In genomic region chr7:12638851-12639467, GRCh38 we compare ENCODE assay signal across 8 cellular contexts. TPM values are rescaled to one million over a fixed set of nuclear protein-coding genes. Genes with fewer than 3 reads are reported as not detected.
DNase-seq lines count a peak whose midpoint lies in the region; ATAC-seq and TF ChIP-seq lines count a peak whose summit lies in the region.

No MANE protein-coding gene starts in this region.

- no peak overlapping the region for H3K4me2 ChIP-seq in parathyroid adenoma (ENCODE audit: low read length)

- no peaks in the 10 kb centered on the region for H3K36me3 ChIP-seq in parathyroid adenoma (ENCODE audit: control insufficient read depth, insufficient read depth, low read length)

- ATAC-seq in GM18861 (IDR thresholded peaks at IDR 0.05; ENCODE audit: unreplicated experiment) = peak; percentile 52
- ATAC-seq in esophagus mucosa = peak; percentile 13

- H3K4me1 ChIP-seq in parathyroid adenoma = peaks cover 4% of the 10 kb centered on the region

- DNase-seq in CD1c-positive myeloid dendritic cell (ENCODE audit: extremely low spot score) (peak; percentile 76), HuH-7 (ENCODE audit: low spot score) (peak; percentile 16), RPMI7951 (ENCODE audit: low read depth) (peak; percentile 57), ecto neural progenitor cell (ENCODE audit: low spot score) (no peak)
- DNase-seq in activated naive CD4-positive, alpha-beta T cell treated with anti-CD3 and anti-CD28 coated beads, Interleukin-2, amount 50 U/mL, for 16 hours = no peak

- H3K9me3 ChIP-seq in parathyroid adenoma (ENCODE audit: control insufficient read depth, low read length) = no peaks in the 10 kb centered on the region

- H3K79me2 ChIP-seq in parathyroid adenoma = no peaks in the 10 kb centered on the region

- TF ChIP-seq CTCF in parathyroid adenoma (IDR thresholded peaks at IDR 0.05) = peak; percentile 65

- no peaks in the 10 kb centered on the region for H3K27me3 ChIP-seq in parathyroid adenoma (ENCODE audit: control insufficient read depth, insufficient read depth, low read length)

- no peak overlapping the region for H3K9ac ChIP-seq in parathyroid adenoma

- H3K4me3 ChIP-seq in parathyroid adenoma (ENCODE audit: low read depth, low read length) = no peak overlapping the region

- H2AFZ ChIP-seq in parathyroid adenoma = no peak overlapping the region

- H3K27ac ChIP-seq in parathyroid adenoma = no peak overlapping the region

RNA-seq across cellular contexts. Expression of gene ARL4A, which starts 48.5 kb away (rescaled TPM):
- total RNA-seq in RPMI7951 (2014; rRNA removed; shearing (Covaris generic)) = 37.9 and 39.9 TPM in 2 replicates
- 34.8 TPM for total RNA-seq in esophagus mucosa

Comparison
In these comparisons a context has a peak if more than half of its experiments do, and no peak if none do; other contexts are left out.
1. DNase-seq: peak in CD1c-positive myeloid dendritic cell (single experiment), HuH-7 (single experiment) and RPMI7951 (single experiment); none in activated naive CD4-positive, alpha-beta T cell treated with anti-CD3 and anti-CD28 coated beads, Interleukin-2, amount 50 U/mL, for 16 hours (single experiment) and ecto neural progenitor cell (single experiment).